Comparison of ENCODE assay signal across 1 cellular context in genomic region chr19:7391218-7391670, GRCh38.
A peak's percentile ranks its signal among the peaks of the same experiment; 100 is the strongest.
TF ChIP-seq lines count a peak whose summit lies in the region.

No MANE protein-coding gene starts in this region.

TF ChIP-seq in HEK293, 187 proteins besides CTCF, POLR2A, EP300 and RAD21 (continued from another document and continues in another):
- peak; percentile 63 for TF ChIP-seq SP7 (tag by site-specific recombination; IDR thresholded peaks at IDR 0.05)
- no peak for TF ChIP-seq ZNF221 (tag by site-specific recombination; IDR thresholded peaks at IDR 0.05; ENCODE audit: borderline replicate concordance)
- TF ChIP-seq GLI4 (tag by site-specific recombination; IDR thresholded peaks at IDR 0.05): no peak
- no peak for TF ChIP-seq ZNF548 (tag by site-specific recombination; IDR thresholded peaks at IDR 0.05)
- no peak for TF ChIP-seq BCL11A (tag by site-specific recombination; IDR thresholded peaks at IDR 0.05; ENCODE audit: low read depth)
- no peak for TF ChIP-seq ZBTB17 (tag by site-specific recombination; IDR thresholded peaks at IDR 0.05)
- TF ChIP-seq ZEB2 (tag by site-specific recombination; IDR thresholded peaks at IDR 0.05): 0 out of 2 replicates have a peak, but pooled peaks have one; percentile 45
- no peak for TF ChIP-seq KLF9 (tag by site-specific recombination; IDR thresholded peaks at IDR 0.05; ENCODE audit: low read depth)
- no peak for TF ChIP-seq YY1 (tag by site-specific recombination; IDR thresholded peaks at IDR 0.05)
- TF ChIP-seq, protein P1, sequence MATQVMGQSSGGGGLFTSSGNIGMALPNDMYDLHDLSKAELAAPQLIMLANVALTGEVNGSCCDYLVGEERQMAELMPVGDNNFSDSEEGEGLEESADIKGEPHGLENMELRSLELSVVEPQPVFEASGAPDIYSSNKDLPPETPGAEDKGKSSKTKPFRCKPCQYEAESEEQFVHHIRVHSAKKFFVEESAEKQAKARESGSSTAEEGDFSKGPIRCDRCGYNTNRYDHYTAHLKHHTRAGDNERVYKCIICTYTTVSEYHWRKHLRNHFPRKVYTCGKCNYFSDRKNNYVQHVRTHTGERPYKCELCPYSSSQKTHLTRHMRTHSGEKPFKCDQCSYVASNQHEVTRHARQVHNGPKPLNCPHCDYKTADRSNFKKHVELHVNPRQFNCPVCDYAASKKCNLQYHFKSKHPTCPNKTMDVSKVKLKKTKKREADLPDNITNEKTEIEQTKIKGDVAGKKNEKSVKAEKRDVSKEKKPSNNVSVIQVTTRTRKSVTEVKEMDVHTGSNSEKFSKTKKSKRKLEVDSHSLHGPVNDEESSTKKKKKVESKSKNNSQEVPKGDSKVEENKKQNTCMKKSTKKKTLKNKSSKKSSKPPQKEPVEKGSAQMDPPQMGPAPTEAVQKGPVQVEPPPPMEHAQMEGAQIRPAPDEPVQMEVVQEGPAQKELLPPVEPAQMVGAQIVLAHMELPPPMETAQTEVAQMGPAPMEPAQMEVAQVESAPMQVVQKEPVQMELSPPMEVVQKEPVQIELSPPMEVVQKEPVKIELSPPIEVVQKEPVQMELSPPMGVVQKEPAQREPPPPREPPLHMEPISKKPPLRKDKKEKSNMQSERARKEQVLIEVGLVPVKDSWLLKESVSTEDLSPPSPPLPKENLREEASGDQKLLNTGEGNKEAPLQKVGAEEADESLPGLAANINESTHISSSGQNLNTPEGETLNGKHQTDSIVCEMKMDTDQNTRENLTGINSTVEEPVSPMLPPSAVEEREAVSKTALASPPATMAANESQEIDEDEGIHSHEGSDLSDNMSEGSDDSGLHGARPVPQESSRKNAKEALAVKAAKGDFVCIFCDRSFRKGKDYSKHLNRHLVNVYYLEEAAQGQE (tag by site-specific recombination; IDR thresholded peaks at IDR 0.05): no peak
- 0 out of 2 replicates have a peak, but pooled peaks have one; percentile 23 for TF ChIP-seq ZNF692 (tag by site-specific recombination; IDR thresholded peaks at IDR 0.05)
- TF ChIP-seq ZNF626 (tag by site-specific recombination; IDR thresholded peaks at IDR 0.05): no peak
- no peak for TF ChIP-seq BCL11B (tag by site-specific recombination; IDR thresholded peaks at IDR 0.05; ENCODE audit: low read depth)
- TF ChIP-seq ZNF792 (tag by site-specific recombination; IDR thresholded peaks at IDR 0.05): no peak
- peak; percentile 7; the same call in 1 of the 2 replicates for TF ChIP-seq KLF1 (tag by site-specific recombination; IDR thresholded peaks at IDR 0.05)
- TF ChIP-seq, protein P2, sequence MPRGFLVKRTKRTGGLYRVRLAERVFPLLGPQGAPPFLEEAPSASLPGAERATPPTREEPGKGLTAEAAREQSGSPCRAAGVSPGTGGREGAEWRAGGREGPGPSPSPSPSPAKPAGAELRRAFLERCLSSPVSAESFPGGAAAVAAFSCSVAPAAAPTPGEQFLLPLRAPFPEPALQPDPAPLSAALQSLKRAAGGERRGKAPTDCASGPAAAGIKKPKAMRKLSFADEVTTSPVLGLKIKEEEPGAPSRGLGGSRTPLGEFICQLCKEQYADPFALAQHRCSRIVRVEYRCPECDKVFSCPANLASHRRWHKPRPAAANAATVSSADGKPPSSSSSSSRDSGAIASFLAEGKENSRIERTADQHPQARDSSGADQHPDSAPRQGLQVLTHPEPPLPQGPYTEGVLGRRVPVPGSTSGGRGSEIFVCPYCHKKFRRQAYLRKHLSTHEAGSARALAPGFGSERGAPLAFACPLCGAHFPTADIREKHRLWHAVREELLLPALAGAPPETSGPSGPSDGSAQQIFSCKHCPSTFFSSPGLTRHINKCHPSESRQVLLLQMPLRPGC (tag by site-specific recombination; IDR thresholded peaks at IDR 0.05): no peak; the same call in 1 of the 2 replicates
- no peak for TF ChIP-seq ZFP3 (tag by site-specific recombination; IDR thresholded peaks at IDR 0.05; ENCODE audit: low read depth)
- TF ChIP-seq ZNF266 (tag by site-specific recombination; IDR thresholded peaks at IDR 0.05; ENCODE audit: low read depth): no peak
- no peak for TF ChIP-seq ZNF624 (tag by site-specific recombination; IDR thresholded peaks at IDR 0.05)
- TF ChIP-seq KLF16 (tag by site-specific recombination; IDR thresholded peaks at IDR 0.05): no peak
- no peak for TF ChIP-seq ZNF747 (tag by site-specific recombination; IDR thresholded peaks at IDR 0.05)
- TF ChIP-seq ZNF311 (tag by site-specific recombination; IDR thresholded peaks at IDR 0.05; ENCODE audit: borderline replicate concordance): no peak
- TF ChIP-seq, protein P3, sequence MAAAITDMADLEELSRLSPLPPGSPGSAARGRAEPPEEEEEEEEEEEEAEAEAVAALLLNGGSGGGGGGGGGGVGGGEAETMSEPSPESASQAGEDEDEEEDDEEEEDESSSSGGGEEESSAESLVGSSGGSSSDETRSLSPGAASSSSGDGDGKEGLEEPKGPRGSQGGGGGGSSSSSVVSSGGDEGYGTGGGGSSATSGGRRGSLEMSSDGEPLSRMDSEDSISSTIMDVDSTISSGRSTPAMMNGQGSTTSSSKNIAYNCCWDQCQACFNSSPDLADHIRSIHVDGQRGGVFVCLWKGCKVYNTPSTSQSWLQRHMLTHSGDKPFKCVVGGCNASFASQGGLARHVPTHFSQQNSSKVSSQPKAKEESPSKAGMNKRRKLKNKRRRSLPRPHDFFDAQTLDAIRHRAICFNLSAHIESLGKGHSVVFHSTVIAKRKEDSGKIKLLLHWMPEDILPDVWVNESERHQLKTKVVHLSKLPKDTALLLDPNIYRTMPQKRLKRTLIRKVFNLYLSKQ (tag by site-specific recombination; IDR thresholded peaks at IDR 0.05; ENCODE audit: borderline replicate concordance): no peak
- TF ChIP-seq WT1 (tag by site-specific recombination; IDR thresholded peaks at IDR 0.05): no peak
- no peak for TF ChIP-seq ZNF426 (tag by site-specific recombination; IDR thresholded peaks at IDR 0.05)
- no peak for TF ChIP-seq ZBTB10 (tag by site-specific recombination; IDR thresholded peaks at IDR 0.05)
- no peak for TF ChIP-seq ZNF785 (tag by site-specific recombination; IDR thresholded peaks at IDR 0.05)
- TF ChIP-seq ZNF48 (tag by site-specific recombination; IDR thresholded peaks at IDR 0.05): no peak
- TF ChIP-seq, protein P4, sequence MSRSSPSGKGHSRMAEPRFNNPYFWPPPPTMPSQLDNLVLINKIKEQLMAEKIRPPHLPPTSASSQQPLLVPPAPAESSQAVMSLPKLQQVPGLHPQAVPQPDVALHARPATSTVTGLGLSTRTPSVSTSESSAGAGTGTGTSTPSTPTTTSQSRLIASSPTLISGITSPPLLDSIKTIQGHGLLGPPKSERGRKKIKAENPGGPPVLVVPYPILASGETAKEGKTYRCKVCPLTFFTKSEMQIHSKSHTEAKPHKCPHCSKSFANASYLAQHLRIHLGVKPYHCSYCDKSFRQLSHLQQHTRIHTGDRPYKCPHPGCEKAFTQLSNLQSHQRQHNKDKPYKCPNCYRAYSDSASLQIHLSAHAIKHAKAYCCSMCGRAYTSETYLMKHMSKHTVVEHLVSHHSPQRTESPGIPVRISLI (tag by site-specific recombination; IDR thresholded peaks at IDR 0.05): no peak
- TF ChIP-seq ZNF398 (tag by site-specific recombination; IDR thresholded peaks at IDR 0.05): peak; percentile 27; the same call in 1 of the 2 replicates
- no peak for TF ChIP-seq PRDM1 (tag by site-specific recombination; IDR thresholded peaks at IDR 0.05)
- TF ChIP-seq ZNF449 (tag by site-specific recombination; IDR thresholded peaks at IDR 0.05): no peak
- no peak for TF ChIP-seq ZNF837 (tag by site-specific recombination; IDR thresholded peaks at IDR 0.05)
- TF ChIP-seq ZNF660 (tag by site-specific recombination; IDR thresholded peaks at IDR 0.05): no peak
- no peak for TF ChIP-seq SCRT2 (tag by site-specific recombination; IDR thresholded peaks at IDR 0.05)
- no peak for TF ChIP-seq ZSCAN30 (tag by site-specific recombination; IDR thresholded peaks at IDR 0.05)
- no peak for TF ChIP-seq ZNF555 (tag by site-specific recombination; conservative IDR thresholded peaks at IDR 0.05)
- peak; percentile 12; the same call in 1 of the 2 replicates for TF ChIP-seq SP3 (tag by site-specific recombination; IDR thresholded peaks at IDR 0.05)
- no peak for TF ChIP-seq ZNF174 (tag by site-specific recombination; IDR thresholded peaks at IDR 0.05)
- TF ChIP-seq ZNF324 (tag by site-specific recombination; IDR thresholded peaks at IDR 0.05): no peak
- no peak for TF ChIP-seq ZNF658 (tag by site-specific recombination; IDR thresholded peaks at IDR 0.05)
- no peak for TF ChIP-seq ZNF302 (tag by site-specific recombination; IDR thresholded peaks at IDR 0.05; ENCODE audit: low read depth)
- TF ChIP-seq ZNF830 (tag by site-specific recombination; IDR thresholded peaks at IDR 0.05; ENCODE audit: low read depth): no peak
- no peak for TF ChIP-seq ZNF10 (tag by site-specific recombination; IDR thresholded peaks at IDR 0.05)
- TF ChIP-seq YY2 (tag by site-specific recombination; IDR thresholded peaks at IDR 0.05): no peak
- no peak for TF ChIP-seq ZNF473 (tag by site-specific recombination; IDR thresholded peaks at IDR 0.05)
- TF ChIP-seq SP2 (tag by site-specific recombination; IDR thresholded peaks at IDR 0.05): 0 out of 2 replicates have a peak, but pooled peaks have one; percentile 10
- peak; percentile 76 for TF ChIP-seq EGR2 (tag by site-specific recombination; IDR thresholded peaks at IDR 0.05; ENCODE audit: low read depth)
- no peak for TF ChIP-seq HOXA7 (CRISPR knock-in tag; IDR thresholded peaks at IDR 0.05; ENCODE audit: borderline replicate concordance)
- TF ChIP-seq, protein P5, sequence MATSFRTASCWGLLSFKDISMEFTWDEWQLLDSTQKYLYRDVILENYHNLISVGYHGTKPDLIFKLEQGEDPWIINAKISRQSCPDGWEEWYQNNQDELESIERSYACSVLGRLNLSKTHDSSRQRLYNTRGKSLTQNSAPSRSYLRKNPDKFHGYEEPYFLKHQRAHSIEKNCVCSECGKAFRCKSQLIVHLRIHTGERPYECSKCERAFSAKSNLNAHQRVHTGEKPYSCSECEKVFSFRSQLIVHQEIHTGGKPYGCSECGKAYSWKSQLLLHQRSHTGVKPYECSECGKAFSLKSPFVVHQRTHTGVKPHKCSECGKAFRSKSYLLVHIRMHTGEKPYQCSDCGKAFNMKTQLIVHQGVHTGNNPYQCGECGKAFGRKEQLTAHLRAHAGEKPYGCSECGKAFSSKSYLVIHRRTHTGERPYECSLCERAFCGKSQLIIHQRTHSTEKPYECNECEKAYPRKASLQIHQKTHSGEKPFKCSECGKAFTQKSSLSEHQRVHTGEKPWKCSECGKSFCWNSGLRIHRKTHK (tag by site-specific recombination; IDR thresholded peaks at IDR 0.05): no peak
- TF ChIP-seq ZNF629 (tag by site-specific recombination; IDR thresholded peaks at IDR 0.05): peak; percentile 69
- no peak for TF ChIP-seq ZNF223 (tag by site-specific recombination; IDR thresholded peaks at IDR 0.05)
- TF ChIP-seq ZNF248 (tag by site-specific recombination; IDR thresholded peaks at IDR 0.05): no peak
- no peak for TF ChIP-seq ZBTB48 (tag by site-specific recombination; IDR thresholded peaks at IDR 0.05)
- TF ChIP-seq ZNF37A (tag by site-specific recombination; IDR thresholded peaks at IDR 0.05): no peak
- TF ChIP-seq ZNF521 (tag by site-specific recombination; IDR thresholded peaks at IDR 0.05): no peak
- no peak for TF ChIP-seq ZNF416 (tag by site-specific recombination; IDR thresholded peaks at IDR 0.05)
